ENCODE assay signal across 27 cellular contexts in the genomic region with DNA sequence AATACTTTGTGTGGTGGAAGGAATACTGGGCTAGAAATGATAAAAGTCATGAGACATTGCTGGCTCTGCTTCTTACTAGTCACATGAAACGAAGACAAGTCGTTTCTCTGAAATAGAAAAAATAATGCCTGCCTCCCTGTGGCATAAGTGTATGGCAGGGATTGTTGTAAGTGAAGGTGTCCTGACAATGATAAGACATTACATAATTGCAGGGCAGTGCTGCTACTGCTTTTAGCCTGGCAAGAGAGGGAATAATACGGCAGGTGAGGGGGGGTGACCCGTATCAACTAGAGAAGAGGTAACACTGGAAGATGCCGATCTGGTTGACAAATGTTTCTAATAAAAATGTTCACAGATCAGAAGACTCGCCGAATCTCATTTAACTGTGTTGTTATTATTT.
"Had no signal": no experiment of that assay in that cellular context is flagged by ENCODE, and none has a peak within 500 bp of the region (broad histone marks: within the 10 kb centered on the region; RNA-seq: fewer than 3 reads in every experiment).

No MANE protein-coding gene starts in this region.

- H3K4me3 ChIP-seq: neural progenitor cell, ovary, psoas muscle, right lobe of liver, sigmoid colon, suprapubic skin, testis, tibial artery, upper lobe of left lung, vagina had no signal

- H3K27me3 ChIP-seq: neural progenitor cell, ovary, right lobe of liver, sigmoid colon, suprapubic skin, testis, tibial artery, upper lobe of left lung, vagina had no signal

- ATAC-seq: naive thymus-derived CD8-positive, alpha-beta T cell; natural killer cell treated with Interleukin-12 subunit alpha and Interleukin-12 subunit beta and Interleukin-15 and Interleukin-18, amount 100 ng/mL, for 72 hours; psoas muscle; right cardiac atrium; right lobe of liver; stimulated activated effector memory CD8-positive, alpha-beta T cell treated with anti-CD3 and anti-CD28 coated beads, Interleukin-12 subunit alpha, Interleukin-12 subunit beta, amount 100 ng/mL, for 72 hours; stimulated activated naive B cell treated with anti-CD40 and anti-IgM and Interleukin-4, amounts not matched to agents 10 μg/mL and 1 μg/mL and 100 μg/mL, for 72 hours had no signal

- H3K36me3 ChIP-seq: neural progenitor cell, ovary, right lobe of liver, sigmoid colon, suprapubic skin, tibial artery, upper lobe of left lung, vagina had no signal

- H3K9me3 ChIP-seq: ovary, psoas muscle, right lobe of liver, sigmoid colon, suprapubic skin, testis, tibial artery, upper lobe of left lung, vagina had no signal

- H3K4me1 ChIP-seq: parathyroid adenoma, psoas muscle, right lobe of liver, sigmoid colon, suprapubic skin, testis, tibial artery, upper lobe of left lung, vagina had no signal

- H3K9ac ChIP-seq: neural progenitor cell, parathyroid adenoma had no signal

- H3K79me2 ChIP-seq: parathyroid adenoma had no signal

- DNase-seq: naive thymus-derived CD8-positive, alpha-beta T cell; nephron progenitor cell; occipital lobe; ovary; posterior cingulate gyrus; psoas muscle; right cardiac atrium; right lobe of liver; sigmoid colon; small intestine; stimulated activated CD4-positive, alpha-beta T cell treated with anti-CD3 and anti-CD28 coated beads, Interleukin-15, amount 100 ng/mL, for 24 hours; stimulated activated CD4-positive, alpha-beta T cell treated with anti-CD3 and anti-CD28 coated beads, Interleukin-2, amount 100 ng/mL, for 24 hours; stimulated activated CD4-positive, alpha-beta T cell treated with anti-CD3 and anti-CD28 coated beads, Interleukin-2, amount 100 ng/mL, for 48 hours; stimulated activated CD4-positive, alpha-beta T cell treated with anti-CD3 and anti-CD28 coated beads, Interleukin-4, amount 100 ng/mL, for 24 hours; stimulated activated naive B cell treated with anti-CD40 and anti-IgM and Interleukin-4, amounts not matched to agents 10 μg/mL and 1 μg/mL and 100 μg/mL, for 72 hours; stimulated activated naive CD4-positive, alpha-beta T cell treated with Interleukin-2 at 50 U/mL for 16 hours; substantia nigra; testis; tibial artery; trophoblast cell; upper lobe of left lung had no signal

- H3K27ac ChIP-seq: neural progenitor cell, ovary, parathyroid adenoma, psoas muscle, right lobe of liver, sigmoid colon, suprapubic skin, testis, tibial artery, upper lobe of left lung, vagina had no signal

- H3K4me2 ChIP-seq: neural progenitor cell had no signal

- H2AFZ ChIP-seq: neural progenitor cell, parathyroid adenoma had no signal
